In the genomic region with DNA sequence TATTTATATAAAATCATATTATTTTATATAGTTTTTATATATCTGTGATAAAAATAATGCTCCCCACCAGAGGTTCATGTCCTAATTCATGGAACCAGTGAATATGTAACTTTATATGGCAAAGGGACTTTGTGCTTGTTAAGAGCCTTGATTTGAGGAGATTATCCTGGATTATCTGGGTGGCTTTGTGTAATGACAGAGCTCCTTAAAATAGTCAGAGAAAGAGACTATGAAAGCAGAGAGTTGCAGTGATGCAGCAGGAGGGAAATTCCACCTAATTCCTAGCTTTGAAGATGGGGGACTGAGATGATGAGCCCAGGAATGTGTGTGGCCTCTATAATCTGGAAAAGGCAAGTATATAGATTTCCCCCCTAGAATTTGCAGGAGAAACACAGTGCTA, we compare ENCODE assay signal across 28 cellular contexts.
"Had no signal": no experiment of that assay in that cellular context is flagged by ENCODE, and none has a peak within 500 bp of the region (broad histone marks: within the 10 kb centered on the region; RNA-seq: fewer than 3 reads in every experiment).

No MANE protein-coding gene starts in this region.

- H3K4me3 ChIP-seq: adrenal gland, body of pancreas, esophagus squamous epithelium, gastroesophageal sphincter, heart right ventricle, hepatocyte had no signal

- H3K9me3 ChIP-seq: adrenal gland, body of pancreas, gastroesophageal sphincter, heart right ventricle had no signal

- DNase-seq: activated B cell treated with CpG ODN at 0.5 μM for 24 hours; activated CD4-positive, alpha-beta T cell treated with anti-CD3 and anti-CD28 coated beads for 48 hours; activated CD4-positive, alpha-beta T cell treated with anti-CD3 and anti-CD28 coated beads, Interleukin-2, amount 50 U/mL, for 1 hour; activated CD4-positive, alpha-beta T cell treated with anti-CD3 and anti-CD28 coated beads, Interleukin-2, amount 50 U/mL, for 48 hours; activated CD8-positive, alpha-beta memory T cell treated with anti-CD3 and anti-CD28 coated beads for 24 hours; activated CD8-positive, alpha-beta T cell treated with anti-CD3 and anti-CD28 coated beads for 36 hours; activated effector memory CD4-positive, alpha-beta T cell treated with Interleukin-2 at 50 U/mL for 16 hours; activated gamma-delta T cell treated with Interleukin-2 at 50 U/mL for 16 hours; activated naive CD4-positive, alpha-beta T cell treated with anti-CD3 and anti-CD28 coated beads, Interleukin-2, amount 50 U/mL, for 16 hours; activated naive CD4-positive, alpha-beta T cell treated with Interleukin-2 at 50 U/mL for 16 hours; activated naive CD8-positive, alpha-beta T cell treated with anti-CD3 and anti-CD28 coated beads, Interleukin-2, amount 50 U/mL, for 24 hours; activated T-cell treated with anti-CD3 and anti-CD28 coated beads, Interleukin-2, amount 50 U/mL, for 4 hours; adrenal gland; amygdala; aorta; body of pancreas; caudate nucleus; cortex of kidney; dermis blood vessel endothelial cell; effector CD8-positive, alpha-beta T cell; esophagus squamous epithelium; foreskin melanocyte; heart right ventricle; T-helper 17 cell; T1000 had no signal

- H3K27ac ChIP-seq: adrenal gland, body of pancreas, epithelial cell of prostate, esophagus squamous epithelium, gastroesophageal sphincter, heart right ventricle, hepatocyte had no signal

- H3K27me3 ChIP-seq: adrenal gland, body of pancreas, esophagus squamous epithelium, gastroesophageal sphincter, hepatocyte had no signal

- H3K36me3 ChIP-seq: adrenal gland, esophagus squamous epithelium, gastroesophageal sphincter, heart right ventricle had no signal
